ENCODE assay signal across 8 cellular contexts in the genomic region with DNA sequence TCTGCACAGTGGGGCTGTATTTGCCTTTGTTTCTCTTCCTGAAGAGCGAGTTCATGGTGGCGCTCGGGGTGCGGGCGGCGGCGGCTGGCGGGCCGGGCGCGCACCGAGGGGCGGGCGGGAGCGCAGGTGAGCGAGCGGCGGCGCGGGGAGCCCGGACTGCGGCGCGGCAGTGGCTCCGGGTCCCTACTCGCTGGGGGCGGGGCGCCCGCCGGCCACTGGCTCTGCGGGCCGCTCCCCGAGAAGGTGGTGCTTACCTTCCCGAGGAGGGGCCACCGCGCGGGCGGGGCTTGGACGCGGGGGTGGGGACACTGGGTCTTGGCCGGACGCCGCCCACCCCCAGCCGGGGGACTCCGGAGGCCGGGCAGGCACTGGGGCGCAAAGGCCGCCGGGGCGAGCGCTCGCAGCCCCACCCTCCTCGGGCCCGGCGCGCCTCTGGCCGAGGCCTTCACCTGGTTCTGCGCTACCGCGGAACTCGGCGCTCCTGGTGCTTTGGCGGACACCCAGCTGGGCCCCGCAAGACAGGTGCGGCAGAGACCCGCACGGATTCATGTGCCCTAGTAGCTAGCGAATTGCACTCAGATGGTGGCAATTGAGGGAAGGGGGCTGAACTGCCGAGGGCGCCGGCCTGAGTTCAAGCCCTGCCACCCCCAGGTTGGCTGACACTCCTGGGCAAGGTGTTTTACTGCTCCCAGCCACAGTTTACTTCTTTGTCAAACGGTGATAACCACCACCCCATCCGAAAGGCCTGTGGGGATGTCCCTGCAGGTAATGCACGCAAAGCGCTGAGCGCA. TPM values are rescaled to one million over a fixed set of nuclear protein-coding genes. Genes with fewer than 3 reads are reported as not detected.
DNase-seq lines count a peak whose midpoint lies in the region; ATAC-seq and TF ChIP-seq lines count a peak whose summit lies in the region.

Gene PPL, minus strand, starts transcription at position 158 of the 791 bp plus-strand sequence. Its CDS starts 103 bp downstream, at position 55.

- no peak for ATAC-seq in GM21825 (IDR thresholded peaks at IDR 0.05; ENCODE audit: unreplicated experiment)

- peak within 1 kb of the TSS; percentile 53 for H3K4me3 ChIP-seq in astrocyte of the cerebellum (ENCODE audit: low read depth, low read length)
- peak within 1 kb of the TSS; percentile 87 for H3K4me3 ChIP-seq in iPS-18c (ENCODE audit: insufficient read depth, low read depth, low read length)
- H3K4me3 ChIP-seq in skeletal muscle tissue (ENCODE audit: low read length in 3 of 3), result peak within 1 kb of the TSS; percentile 57 to 65 (median 59)

- no peak for TF ChIP-seq CTCF in astrocyte of the cerebellum (IDR thresholded peaks at IDR 0.05; ENCODE audit: low read depth, low read length, missing control alignments)

- DNase-seq in DMS79 treated with DMSO at 0.1 percent for 48 hours (lab: John Stamatoyannopoulos, UW) (peak; percentile 67), NCI-H1105 (lab: John Stamatoyannopoulos, UW) (peak; percentile 51), astrocyte of the cerebellum (ENCODE audit: low read depth) (no peak), NOMO-1 treated with dmso at 0.1 percent for 144 hours (lab: John Stamatoyannopoulos, UW; ENCODE audit: unreplicated experiment) (no peak)
- no peak for DNase-seq in stimulated activated naive CD4-positive, alpha-beta T cell (lab: John Stamatoyannopoulos, UW)

- in situ Hi-C loops in astrocyte of the cerebellum (cut with HindIII; ENCODE audit: low sequenced_read_pairs), result no loop called here

- no peak within 1 kb of the TSS for H3K27ac ChIP-seq in skeletal muscle tissue (ENCODE audit: low read depth, low read length)

- no peaks in the 10 kb centered on the region for H3K9me3 ChIP-seq in iPS-18c (ENCODE audit: control insufficient read depth, insufficient read depth, low read length)
- no peaks in the 10 kb centered on the region for H3K9me3 ChIP-seq in skeletal muscle tissue (ENCODE audit: control insufficient read depth in 3 of 3, low read length in 3 of 3)

- H3K4me1 ChIP-seq in skeletal muscle tissue (ENCODE audit: control insufficient read depth in 3 of 3, insufficient read depth in 3 of 3, low read length in 3 of 3), result peaks cover 18 to 22% (median 20%) of the 10 kb centered on the region in 3 donors

- H3K9ac ChIP-seq in skeletal muscle tissue (ENCODE audit: low read depth in 1 of 3, low read length in 3 of 3), result peak within 1 kb of the TSS; percentile 53 to 70 (median 61)

- peaks cover 5 to 32% (median 20%) of the 10 kb centered on the region in 3 donors for H3K27me3 ChIP-seq in skeletal muscle tissue (ENCODE audit: control insufficient read depth in 3 of 3, insufficient read depth in 3 of 3, low read length in 3 of 3)

- H3K36me3 ChIP-seq in skeletal muscle tissue (ENCODE audit: control insufficient read depth in 3 of 3, insufficient read depth in 3 of 3, low read length in 3 of 3), result no peaks in the 10 kb centered on the region

RNA-seq across cellular contexts. Expression of gene PPL, which starts in this region (rescaled TPM):
- 1.6 TPM for total RNA-seq in skeletal muscle tissue

Comparison
In these comparisons a context has a peak if more than half of its experiments do, and no peak if none do; other contexts are left out.
1. DNase-seq: peak in DMS79 treated with DMSO at 0.1 percent for 48 hours (single experiment) and NCI-H1105 (single experiment); none in astrocyte of the cerebellum (single experiment), stimulated activated naive CD4-positive, alpha-beta T cell (0 of 6) and NOMO-1 treated with dmso at 0.1 percent for 144 hours (single experiment).
2. Peak in every context shown above with its lines, with median percentiles within 50 percentile points of each other: H3K4me3 ChIP-seq.